ENCODE assay signal across 8 cellular contexts in genomic region chr20:36465109-36466080, GRCh38.
DNase-seq lines count a peak whose midpoint lies in the region; ATAC-seq and TF ChIP-seq lines count a peak whose summit lies in the region.

No MANE protein-coding gene starts in this region.

- peak overlapping the region; percentile 93 for H3K4me3 Mint-ChIP-seq in activated T-helper 17 cell treated with anti-CD3 and anti-CD28 coated beads, Interleukin-2, amount 50 U/mL, for 72 hours

- no peak for TF ChIP-seq CTCF in GM12865 (IDR thresholded peaks at IDR 0.05; ENCODE audit: insufficient read depth, low read depth, low read length, missing control alignments)

- no peaks in the 10 kb centered on the region for H3K27me3 Mint-ChIP-seq in activated T-helper 17 cell treated with anti-CD3 and anti-CD28 coated beads, Interleukin-2, amount 50 U/mL, for 72 hours

- peak overlapping the region; percentile 81 for H3K27ac ChIP-seq in rectal smooth muscle tissue (ENCODE audit: low read depth, low read length)

- no peak overlapping the region for H3K4me3 ChIP-seq in GM12865 (ENCODE audit: low read depth, low read length)
- no peak overlapping the region for H3K4me3 ChIP-seq in rectal smooth muscle tissue (ENCODE audit: low read length)

- H3K4me1 Mint-ChIP-seq in activated T-helper 17 cell treated with anti-CD3 and anti-CD28 coated beads, Interleukin-2, amount 50 U/mL, for 72 hours, result peaks cover 35% of the 10 kb centered on the region

- H3K36me3 Mint-ChIP-seq in activated T-helper 17 cell treated with anti-CD3 and anti-CD28 coated beads, Interleukin-2, amount 50 U/mL, for 72 hours (ENCODE audit: low read depth), result peaks cover 13% of the 10 kb centered on the region

- peaks cover 57% of the 10 kb centered on the region for H3K4me1 ChIP-seq in rectal smooth muscle tissue (ENCODE audit: control insufficient read depth, insufficient read depth, low read length)

- H3K27me3 ChIP-seq in rectal smooth muscle tissue (ENCODE audit: control insufficient read depth, insufficient read depth, low read length), result no peaks in the 10 kb centered on the region

- peak overlapping the region; percentile 83 for H3K27ac Mint-ChIP-seq in activated T-helper 17 cell treated with anti-CD3 and anti-CD28 coated beads, Interleukin-2, amount 50 U/mL, for 72 hours

- H3K9me3 Mint-ChIP-seq in activated T-helper 17 cell treated with anti-CD3 and anti-CD28 coated beads, Interleukin-2, amount 50 U/mL, for 72 hours, result no peaks in the 10 kb centered on the region

- peak overlapping the region; percentile 39 for H3K9ac ChIP-seq in rectal smooth muscle tissue (ENCODE audit: low read length)

- peak; percentile 71 for ATAC-seq in activated T-helper 17 cell treated with anti-CD3 and anti-CD28 coated beads, Interleukin-2, amount 50 U/mL, for 72 hours (replicated peaks)
- ATAC-seq in GM18517 (IDR thresholded peaks at IDR 0.05; ENCODE audit: unreplicated experiment) (no peak), HG02981 (IDR thresholded peaks at IDR 0.05; ENCODE audit: unreplicated experiment) (no peak)

- peak; percentile 31 for DNase-seq in GM12865 (ENCODE audit: low read depth)
- DNase-seq in NCI-H69 (lab: John Stamatoyannopoulos, UW), result peak; percentile 88
- DNase-seq in fibroblast of the conjunctiva (ENCODE audit: low read depth), result peak; percentile 64
- DNase-seq in SHP77 (lab: John Stamatoyannopoulos, UW), result no peak

- peaks cover 3% of the 10 kb centered on the region for H3K36me3 ChIP-seq in rectal smooth muscle tissue (ENCODE audit: control insufficient read depth, insufficient read depth, low read length)

Comparison
In these comparisons a context has a peak if more than half of its experiments do, and no peak if none do; other contexts are left out.
1. DNase-seq: peak in GM12865 (single experiment), NCI-H69 (single experiment) and fibroblast of the conjunctiva (single experiment); none in SHP77 (0 of 2).